18 cellular contexts compared by ENCODE assay signal in the genomic region with DNA sequence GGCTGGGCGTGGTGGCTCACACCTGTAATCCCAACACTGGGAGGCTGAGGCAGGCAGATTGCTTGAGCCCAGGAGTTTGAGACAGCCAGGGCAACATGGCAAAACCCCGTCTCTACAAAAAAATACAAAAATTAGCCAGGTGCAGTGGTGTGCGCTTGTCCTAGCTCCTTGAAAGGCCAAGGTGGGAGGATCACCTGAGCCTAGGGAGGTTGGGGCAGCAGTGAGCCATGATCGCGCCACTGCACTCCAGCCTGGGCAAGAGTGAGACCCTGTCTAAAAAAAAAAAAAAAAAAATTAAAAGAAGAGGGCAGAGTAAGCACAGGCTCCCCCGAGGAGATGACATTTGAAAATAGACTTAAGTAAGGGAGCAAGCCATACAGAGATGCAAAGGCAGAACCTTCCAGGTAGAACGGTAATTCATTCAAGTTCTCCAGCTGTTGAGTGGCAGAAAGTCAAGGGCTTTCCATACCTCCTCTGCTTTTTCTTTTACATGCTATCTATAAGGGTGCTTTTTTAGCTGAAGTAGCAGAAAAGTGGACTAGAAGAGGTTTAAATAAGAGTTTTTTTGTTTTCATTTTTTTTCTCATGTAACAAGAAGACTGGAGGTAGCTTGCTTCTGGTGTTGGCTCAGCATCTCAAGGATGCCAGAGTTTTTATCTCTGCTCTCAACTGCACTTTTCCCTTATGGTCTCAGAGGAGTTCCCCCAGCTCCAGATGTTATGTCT. TPM values are rescaled to one million over a fixed set of nuclear protein-coding genes. Genes with fewer than 3 reads are reported as not detected.
DNase-seq lines count a peak whose midpoint lies in the region; ATAC-seq and TF ChIP-seq lines count a peak whose summit lies in the region.
"Had no signal": no experiment of that assay in that cellular context is flagged by ENCODE, and none has a peak within 500 bp of the region (broad histone marks: within the 10 kb centered on the region; RNA-seq: fewer than 3 reads in every experiment).

No MANE protein-coding gene starts in this region.

- H3K4me1 ChIP-seq in ACC112 (ENCODE audit: control insufficient read depth, insufficient read depth, low read length, unreplicated experiment) = peaks cover 85% of the 10 kb centered on the region
- peaks cover 82% of the 10 kb centered on the region for H3K4me1 ChIP-seq in Panc1 (ENCODE audit: control insufficient read depth, insufficient read depth, low read length)
- peaks cover 23 to 96% (median 40%) of the 10 kb centered on the region in 3 donors for H3K4me1 ChIP-seq in gastroesophageal sphincter
- H3K4me1 ChIP-seq in psoas muscle = peaks cover 73% of the 10 kb centered on the region
- H3K4me1 ChIP-seq in endodermal cell (ENCODE audit: control insufficient read depth, insufficient read depth, low read length) = no peaks in the 10 kb centered on the region
- peaks cover 55% of the 10 kb centered on the region for H3K4me1 ChIP-seq in upper lobe of right lung
- H3K4me1 ChIP-seq: Caco-2 had no signal

- H3K27me3 Mint-ChIP-seq in endodermal cell (ENCODE audit: insufficient read depth) = no peaks in the 10 kb centered on the region
- H3K27me3 Mint-ChIP-seq in natural killer cell treated with Interleukin-12 subunit alpha and Interleukin-12 subunit beta and Interleukin-15 and Interleukin-18, amount 100 ng/mL, for 72 hours = no peaks in the 10 kb centered on the region
- H3K27me3 Mint-ChIP-seq: activated naive CD8-positive, alpha-beta T cell treated with anti-CD3 and anti-CD28 coated beads, Interleukin-2, amount 50 U/mL, for 24 hours; activated T-helper 17 cell treated with anti-CD3 and anti-CD28 coated beads, Interleukin-2, amount 50 U/mL, for 72 hours; stimulated activated naive CD8-positive, alpha-beta T cell treated with anti-CD3 and anti-CD28 coated beads, Interleukin-15, Interleukin-2, amounts not matched to agents 100 ng/mL and 50 ng/mL, for 24 hours had no signal

- 81 to 91% methylated on average over 5 of the region's 7 CpGs for WGBS in gastroesophageal sphincter (ENCODE audit: low coverage in 1 of 2), 2 donors
- WGBS in psoas muscle, 3 donors = 84 to 93% (median 86%) methylated on average over 7 of the region's 7 CpGs
- 94 to 95% methylated on average over 5 to 7 of the region's 7 CpGs for WGBS in endodermal cell (ENCODE audit: insufficient coverage in 1 of 2, insufficient read length in 1 of 2), 2 experiments

- no peak overlapping the region for H3K4me3 ChIP-seq in ACC112 (ENCODE audit: low read depth, low read length)
- no peak overlapping the region for H3K4me3 ChIP-seq in Panc1 (ENCODE audit: low read depth in 2 of 2, low read length in 2 of 2)
- H3K4me3 ChIP-seq in gastroesophageal sphincter = no peak overlapping the region
- H3K4me3 ChIP-seq in psoas muscle = no peak overlapping the region
- H3K4me3 ChIP-seq in endodermal cell (ENCODE audit: low read length) = no peak overlapping the region
- no peak overlapping the region for H3K4me3 ChIP-seq in upper lobe of right lung

- POLR2A ChIA-PET in Panc1 (lab: Charles Lee) = interaction anchor here (1.4 kb wide), 1 partner anchor 104 kb away, joined by 4 read pairs; a partner anchor contains a TSS

- H3K36me3 ChIP-seq in ACC112 (ENCODE audit: insufficient read depth, low read length) (no peaks in the 10 kb centered on the region; the same call in 1 of the 2 replicates), Panc1 (ENCODE audit: control insufficient read depth, insufficient read depth, low read length) (no peaks in the 10 kb centered on the region), gastroesophageal sphincter (no peaks in the 10 kb centered on the region), psoas muscle (ENCODE audit: insufficient read depth in 1 of 2, low read depth in 1 of 2) (no peaks in the 10 kb centered on the region), endodermal cell (ENCODE audit: control insufficient read depth, insufficient read depth, low read length) (peaks cover 12% of the 10 kb centered on the region), upper lobe of right lung (no peaks in the 10 kb centered on the region)

- intact Hi-C loops in Panc1 (cut with micrococcal nuclease; ENCODE audit: unreplicated experiment) = no loop called here
- intact Hi-C loops in psoas muscle (cut with DNase I) = no loop called here
- intact Hi-C loops in upper lobe of right lung (cut with DNase I) = no loop called here

- BruUV-seq in Panc1 (replicated peaks; lab: Mats Ljungman, UMichigan) = no TSS peak

- CTCF ChIA-PET in Panc1 (lab: Charles Lee) = no interaction called here

- H3K4me3 Mint-ChIP-seq in endodermal cell = no peak overlapping the region
- no peak overlapping the region for H3K4me3 Mint-ChIP-seq in natural killer cell treated with Interleukin-12 subunit alpha and Interleukin-12 subunit beta and Interleukin-15 and Interleukin-18, amount 100 ng/mL, for 72 hours
- H3K4me3 Mint-ChIP-seq: activated naive CD8-positive, alpha-beta T cell treated with anti-CD3 and anti-CD28 coated beads, Interleukin-2, amount 50 U/mL, for 24 hours; activated T-helper 17 cell treated with anti-CD3 and anti-CD28 coated beads, Interleukin-2, amount 50 U/mL, for 72 hours; natural killer cell; stimulated activated naive CD8-positive, alpha-beta T cell treated with anti-CD3 and anti-CD28 coated beads, Interleukin-15, Interleukin-2, amounts not matched to agents 100 ng/mL and 50 ng/mL, for 24 hours had no signal

- ATAC-seq in Panc1 (no peak), gastroesophageal sphincter (no peak), psoas muscle (no peak), upper lobe of right lung (no peak)
- no peak for ATAC-seq in natural killer cell treated with Interleukin-12 subunit alpha and Interleukin-12 subunit beta and Interleukin-15 and Interleukin-18, amount 100 ng/mL, for 72 hours
- ATAC-seq: activated CD4-positive, CD25-positive, alpha-beta regulatory T cell treated with anti-CD3 and anti-CD28 coated beads, Interleukin-2, amount 50 U/mL, for 24 hours; activated T-helper 17 cell treated with anti-CD3 and anti-CD28 coated beads, Interleukin-2, amount 50 U/mL, for 72 hours; natural killer cell had no signal

- H3K36me3 Mint-ChIP-seq in endodermal cell (ENCODE audit: low read depth) = peaks cover 2% of the 10 kb centered on the region
- H3K36me3 Mint-ChIP-seq in natural killer cell treated with Interleukin-12 subunit alpha and Interleukin-12 subunit beta and Interleukin-15 and Interleukin-18, amount 100 ng/mL, for 72 hours = no peaks in the 10 kb centered on the region
- H3K36me3 Mint-ChIP-seq: natural killer cell had no signal

- H3K9me3 ChIP-seq in Panc1 (ENCODE audit: control insufficient read depth, insufficient read depth, low read depth, low read length) (no peaks in the 10 kb centered on the region), gastroesophageal sphincter (no peaks in the 10 kb centered on the region), psoas muscle (no peaks in the 10 kb centered on the region), endodermal cell (ENCODE audit: control insufficient read depth, low read length) (no peaks in the 10 kb centered on the region), upper lobe of right lung (no peaks in the 10 kb centered on the region)
- H3K9me3 ChIP-seq: Caco-2 had no signal

- TF ChIP-seq EP300 in gastroesophageal sphincter (IDR thresholded peaks at IDR 0.05) = no peak

- H3K27ac Mint-ChIP-seq in endodermal cell = no peak overlapping the region
- peak overlapping the region in 1 of 2 donors; percentile 37 for H3K27ac Mint-ChIP-seq in natural killer cell treated with Interleukin-12 subunit alpha and Interleukin-12 subunit beta and Interleukin-15 and Interleukin-18, amount 100 ng/mL, for 72 hours
- H3K27ac Mint-ChIP-seq: activated naive CD8-positive, alpha-beta T cell treated with anti-CD3 and anti-CD28 coated beads, Interleukin-2, amount 50 U/mL, for 24 hours; activated T-helper 17 cell treated with anti-CD3 and anti-CD28 coated beads, Interleukin-2, amount 50 U/mL, for 72 hours; stimulated activated naive CD8-positive, alpha-beta T cell treated with anti-CD3 and anti-CD28 coated beads, Interleukin-15, Interleukin-2, amounts not matched to agents 100 ng/mL and 50 ng/mL, for 24 hours had no signal

- TF ChIP-seq CTCF in Panc1 (IDR thresholded peaks at IDR 0.05) (no peak), gastroesophageal sphincter (IDR thresholded peaks at IDR 0.05) (no peak), psoas muscle (IDR thresholded peaks at IDR 0.05) (no peak), endodermal cell (conservative IDR thresholded peaks at IDR 0.05) (no peak), upper lobe of right lung (IDR thresholded peaks at IDR 0.05) (no peak)

- no peaks in the 10 kb centered on the region for H3K9me3 Mint-ChIP-seq in endodermal cell
- H3K9me3 Mint-ChIP-seq in natural killer cell treated with Interleukin-12 subunit alpha and Interleukin-12 subunit beta and Interleukin-15 and Interleukin-18, amount 100 ng/mL, for 72 hours = no peaks in the 10 kb centered on the region
- H3K9me3 Mint-ChIP-seq: activated naive CD8-positive, alpha-beta T cell treated with anti-CD3 and anti-CD28 coated beads, Interleukin-2, amount 50 U/mL, for 24 hours; activated T-helper 17 cell treated with anti-CD3 and anti-CD28 coated beads, Interleukin-2, amount 50 U/mL, for 72 hours; natural killer cell; stimulated activated naive CD8-positive, alpha-beta T cell treated with anti-CD3 and anti-CD28 coated beads, Interleukin-15, Interleukin-2, amounts not matched to agents 100 ng/mL and 50 ng/mL, for 24 hours had no signal

- H3K27me3 ChIP-seq in ACC112 (ENCODE audit: insufficient read depth, low read length) (no peaks in the 10 kb centered on the region), Panc1 (ENCODE audit: control insufficient read depth, insufficient read depth, low read length) (no peaks in the 10 kb centered on the region), gastroesophageal sphincter (no peaks in the 10 kb centered on the region), psoas muscle (ENCODE audit: insufficient read depth in 3 of 3, low read length in 2 of 3) (no peaks in the 10 kb centered on the region), endodermal cell (ENCODE audit: control insufficient read depth, insufficient read depth, low read length, poor library complexity, severe bottlenecking) (no peaks in the 10 kb centered on the region), upper lobe of right lung (no peaks in the 10 kb centered on the region)

- TF ChIP-seq POLR2A in gastroesophageal sphincter (IDR thresholded peaks at IDR 0.05) = no peak

- H2AFZ ChIP-seq in ACC112 (ENCODE audit: low read length, unreplicated experiment) = no peak overlapping the region

- in situ Hi-C loops in Panc1 (cut with HindIII; ENCODE audit: low pct_unique_long_range_greater_than_20kb, low sequenced_read_pairs) = no loop called here

- H3K9ac ChIP-seq in endodermal cell (ENCODE audit: extremely low read depth, low read length, poor library complexity, severe bottlenecking) = no peak overlapping the region

- H3K27ac ChIP-seq in ACC112 (ENCODE audit: low read depth, low read length) (peak overlapping the region; percentile 73), Panc1 (ENCODE audit: low read length) (peak overlapping the region; percentile 98), gastroesophageal sphincter (peak overlapping the region; percentile 92 to 97 (median 96)), psoas muscle (peak overlapping the region; percentile 95), endodermal cell (ENCODE audit: low read depth, low read length) (no peak overlapping the region), upper lobe of right lung (no peak overlapping the region)

- peaks cover 5% of the 10 kb centered on the region for H3K4me1 Mint-ChIP-seq in endodermal cell
- peaks cover 0 to 18% of the 10 kb centered on the region in 2 donors for H3K4me1 Mint-ChIP-seq in natural killer cell treated with Interleukin-12 subunit alpha and Interleukin-12 subunit beta and Interleukin-15 and Interleukin-18, amount 100 ng/mL, for 72 hours (ENCODE audit: low read depth in 2 of 2)

- peaks cover 84% of the 10 kb centered on the region for H3K79me2 ChIP-seq in ACC112 (ENCODE audit: control insufficient read depth, insufficient read depth, low read length, unreplicated experiment)

- DNase-seq in Panc1 (ENCODE audit: low read depth, low spot score) = no peak
- DNase-seq in psoas muscle = peak in 1 of 2 donors; percentile 15
- no peak for DNase-seq in endodermal cell
- no peak for DNase-seq in AG08396 (ENCODE audit: low spot score)
- no peak for DNase-seq in natural killer cell treated with Interleukin-12 subunit alpha and Interleukin-12 subunit beta and Interleukin-15 and Interleukin-18, amount 100 ng/mL, for 72 hours (ENCODE audit: low spot score)
- DNase-seq in upper lobe of right lung = no peak
- DNase-seq: activated naive CD8-positive, alpha-beta T cell treated with anti-CD3 and anti-CD28 coated beads, Interleukin-2, amount 50 U/mL, for 24 hours; Caco-2; EL; foreskin fibroblast; HCEC 1CT; natural killer cell; NCI-H1436 had no signal

RNA-seq across cellular contexts. Expression of a gene that starts 40.8 kb away (rescaled TPM):
- total RNA-seq in Panc1 (2021; ENCODE audit: unreplicated experiment) (206 TPM), gastroesophageal sphincter (100 to 1,000 TPM; 116 to 172 (median 144) TPM), psoas muscle (10 to 100 TPM; 49.9 to 86.5 (median 53.7) TPM), endodermal cell (10 to 100 TPM; 81.9 to 94.8 TPM), upper lobe of right lung (186 TPM)
- polyA plus RNA-seq in Panc1 (2012; ENCODE audit: insufficient read length) = 419 TPM
- polyA plus RNA-seq in psoas muscle = 100 to 1,000 TPM in 1 of 3 donors, 10 to 100 TPM in 2; 50.5 to 116 (median 60.1) TPM
- polyA plus RNA-seq in endodermal cell (2013, experiment 1 of 2) = 79.3 TPM
- 73.2 TPM for polyA plus RNA-seq in endodermal cell (2013, experiment 2 of 2)
- 10 to 100 TPM; 50.8 to 51.4 TPM for total RNA-seq in natural killer cell treated with Interleukin-12 subunit alpha and Interleukin-12 subunit beta and Interleukin-15 and Interleukin-18, amount 100 ng/mL, for 72 hours

Comparison
In these comparisons a context has a peak if more than half of its experiments do, and no peak if none do; other contexts are left out.
1. H3K27ac ChIP-seq: peak in ACC112 (single experiment), Panc1 (single experiment), gastroesophageal sphincter (4 of 4) and psoas muscle (single experiment); none in endodermal cell (single experiment) and upper lobe of right lung (single experiment).